8 cellular contexts compared by ENCODE assay signal in the genomic region with DNA sequence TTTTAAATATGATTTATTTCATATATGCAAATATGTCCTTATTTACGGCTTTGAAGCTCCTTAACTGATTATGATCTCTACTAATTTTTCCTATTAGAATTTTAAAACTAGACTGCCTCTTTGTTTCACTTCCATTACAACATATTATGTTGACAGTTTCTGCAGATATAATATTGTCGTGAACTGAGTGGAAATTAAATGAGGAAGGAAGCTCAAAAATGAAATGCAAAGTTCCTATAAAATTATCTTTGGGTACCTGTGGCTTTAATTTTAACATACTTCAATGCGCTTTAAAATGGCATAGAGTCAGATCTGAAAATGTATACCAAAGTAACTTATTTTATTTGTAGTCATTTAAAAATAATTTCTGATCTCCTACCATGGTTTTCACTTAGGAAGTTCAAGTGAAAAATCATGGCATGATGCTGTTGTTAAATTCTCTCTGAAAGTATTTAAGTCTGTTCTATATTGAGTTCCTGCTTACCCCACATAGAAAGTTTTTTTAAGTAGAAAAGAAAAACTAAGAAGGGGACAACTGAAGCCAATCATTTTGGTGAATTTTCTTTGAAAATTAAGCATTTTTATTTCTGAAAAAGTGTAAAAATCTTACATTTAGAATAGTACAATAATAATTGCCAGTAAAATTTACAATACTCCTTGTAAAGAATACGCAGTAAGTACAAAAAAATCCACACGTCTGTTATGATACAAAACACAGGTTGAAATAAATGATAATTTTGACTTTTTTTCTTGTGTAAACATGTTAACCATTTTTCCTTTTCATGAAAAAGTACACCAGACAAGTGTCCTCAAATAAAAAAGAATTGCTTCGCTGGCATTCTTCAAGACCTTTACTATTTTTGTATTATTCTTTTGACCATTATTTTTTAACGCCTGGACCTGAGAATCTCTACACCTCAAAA. TPM values are rescaled to one million over a fixed set of nuclear protein-coding genes. Genes with fewer than 3 reads are reported as not detected.
DNase-seq lines count a peak whose midpoint lies in the region; ATAC-seq, FAIRE-seq and TF ChIP-seq lines count a peak whose summit lies in the region.

No MANE protein-coding gene starts in this region.

- peaks cover 36% of the 10 kb centered on the region for H3K4me1 ChIP-seq in astrocyte (ENCODE audit: insufficient read depth, low read length)
- peaks cover 18% of the 10 kb centered on the region for H3K4me1 ChIP-seq in lower lobe of right lung

- H3K27me3 Mint-ChIP-seq in HFFc6 (ENCODE audit: insufficient read depth) (no peaks in the 10 kb centered on the region), astrocyte (ENCODE audit: low read depth, unreplicated experiment) (peaks cover 69% of the 10 kb centered on the region)

- no peak for FAIRE-seq in astrocyte (lab: Jason Lieb, UNC)

- peaks cover 64% of the 10 kb centered on the region for H3K4me1 Mint-ChIP-seq in HFFc6 (ENCODE audit: low read depth)
- no peaks in the 10 kb centered on the region for H3K4me1 Mint-ChIP-seq in astrocyte (ENCODE audit: low read depth, unreplicated experiment)

- H3K36me3 Mint-ChIP-seq in HFFc6 (ENCODE audit: low read depth) (peaks cover 24% of the 10 kb centered on the region), astrocyte (ENCODE audit: low read depth, unreplicated experiment) (peaks cover 5% of the 10 kb centered on the region)

- H3K9me3 ChIP-seq in astrocyte (ENCODE audit: insufficient read depth, low read depth, low read length) (no peaks in the 10 kb centered on the region), lower lobe of right lung (no peaks in the 10 kb centered on the region)

- H2AFZ ChIP-seq in astrocyte (ENCODE audit: low read depth, low read length) = no peak overlapping the region

- H4K20me1 ChIP-seq in astrocyte (ENCODE audit: insufficient read depth, low read length) = peaks cover 36% of the 10 kb centered on the region

- H3K27ac ChIP-seq in astrocyte (ENCODE audit: low read depth, low read length) = peak overlapping the region; percentile 85
- H3K27ac ChIP-seq in lower lobe of right lung = no peak overlapping the region

- ATAC-seq in lower lobe of right lung = no peak
- ATAC-seq in GM18519 (IDR thresholded peaks at IDR 0.05; ENCODE audit: low FRiP score, unreplicated experiment) = no peak

- H3K9me3 Mint-ChIP-seq in HFFc6 (no peaks in the 10 kb centered on the region), astrocyte (ENCODE audit: unreplicated experiment) (peaks cover 17% of the 10 kb centered on the region)

- peak overlapping the region; percentile 91 for H3K27ac Mint-ChIP-seq in HFFc6
- peak overlapping the region; percentile 93 for H3K27ac Mint-ChIP-seq in astrocyte (ENCODE audit: unreplicated experiment)

- H3K27me3 ChIP-seq in astrocyte (ENCODE audit: insufficient read depth, low read length) (no peaks in the 10 kb centered on the region), lower lobe of right lung (ENCODE audit: low read depth) (peaks cover 86% of the 10 kb centered on the region)

- H3K4me3 Mint-ChIP-seq in HFFc6 (peak overlapping the region; percentile 94), astrocyte (ENCODE audit: unreplicated experiment) (peak overlapping the region; percentile 93)

- TF ChIP-seq CTCF in AG04449 (IDR thresholded peaks at IDR 0.05; ENCODE audit: insufficient read depth, low read length, missing control alignments) = no peak
- no peak for TF ChIP-seq CTCF in HFFc6 (IDR thresholded peaks at IDR 0.05)
- no peak for TF ChIP-seq CTCF in astrocyte (IDR thresholded peaks at IDR 0.05; ENCODE audit: insufficient read depth, low read depth, low read length)
- no peak for TF ChIP-seq CTCF in lower lobe of right lung (IDR thresholded peaks at IDR 0.05)

- intact Hi-C loops in lower lobe of right lung (cut with DNase I) = no loop called here

- CTCF ChIA-PET in AG04449 (lab: Yijun Ruan, JAX) = interaction anchor here (0.9 to 1.3 kb wide), 8 partner anchors 12 to 230 kb away, joined by 3 to 10 read pairs (median 3); no protein-coding TSS in a partner anchor

- H3K36me3 ChIP-seq in astrocyte (ENCODE audit: insufficient read depth, low read length) = peaks cover 3% of the 10 kb centered on the region
- no peaks in the 10 kb centered on the region for H3K36me3 ChIP-seq in lower lobe of right lung

- POLR2A ChIA-PET in AG04449 (lab: Yijun Ruan, JAX) = interaction anchor here (0.8 to 1.3 kb wide), 2 partner anchors 134 to 178 kb away, joined by 3 to 6 read pairs; no protein-coding TSS in a partner anchor

- peak overlapping the region; percentile 95 for H3K9ac ChIP-seq in astrocyte (ENCODE audit: low read length)

- DNase-seq in AG04449 (ENCODE audit: low read depth, low spot score) (no peak), HFFc6 (no peak), astrocyte (ENCODE audit: low read depth) (no peak), lower lobe of right lung (no peak), kidney tubule cell (ENCODE audit: low spot score) (no peak), COLO668 (lab: John Stamatoyannopoulos, UW; ENCODE audit: unreplicated experiment) (no peak), iPS-NIHi11 (ENCODE audit: low spot score) (no peak)

- H3K4me3 ChIP-seq in AG04449 (ENCODE audit: low read depth, low read length) = peak overlapping the region; percentile 82
- H3K4me3 ChIP-seq in astrocyte (ENCODE audit: insufficient read depth, low read depth, low read length) = peak overlapping the region; percentile 91
- H3K4me3 ChIP-seq in lower lobe of right lung = peak overlapping the region; percentile 21

- peak overlapping the region; percentile 83 for H3K4me2 ChIP-seq in astrocyte (ENCODE audit: low read length)

- peaks cover 72% of the 10 kb centered on the region for H3K79me2 ChIP-seq in astrocyte (ENCODE audit: insufficient read depth, low read length)

RNA-seq across cellular contexts. Expression of gene FOXD1, which starts 2.6 kb away (rescaled TPM):
- 10 to 100 TPM; 40.0 to 50.0 (median 45.4) TPM for total RNA-seq in HFFc6 (2021; fragmentation: NEBNext Ultra II Directional; extraction: Animal tissue kit (Norgen Biotek cat#: 25700))
- total RNA-seq in astrocyte (13.5 and 16.9 TPM in 2 replicates), lower lobe of right lung (0.74 TPM)

RNA-seq across cellular contexts. Expression of gene BTF3, which starts 52.3 kb away (rescaled TPM):
- 100 to 1,000 TPM; 637 to 736 (median 692) TPM for total RNA-seq in HFFc6 (2021; fragmentation: NEBNext Ultra II Directional; extraction: Animal tissue kit (Norgen Biotek cat#: 25700))
- total RNA-seq in astrocyte (475 and 524 TPM in 2 replicates), lower lobe of right lung (388 TPM)

Comparison
In these comparisons a context has a peak if more than half of its experiments do, and no peak if none do; other contexts are left out.
1. H3K4me3 ChIP-seq: peak in every context shown above with its lines; median percentile 91 in astrocyte; 82 in AG04449; 21 in lower lobe of right lung.